In genomic region chr11:33256808-33257159, GRCh38 we compare ENCODE assay signal across 1 cellular context.
A peak's percentile ranks its signal among the peaks of the same experiment; 100 is the strongest.
TF ChIP-seq lines count a peak whose summit lies in the region.

No MANE protein-coding gene starts in this region.

TF ChIP-seq in K562, 482 proteins besides CTCF, POLR2A, EP300 and RAD21 (continued from another document and continues in another):
- TF ChIP-seq, protein P1, sequence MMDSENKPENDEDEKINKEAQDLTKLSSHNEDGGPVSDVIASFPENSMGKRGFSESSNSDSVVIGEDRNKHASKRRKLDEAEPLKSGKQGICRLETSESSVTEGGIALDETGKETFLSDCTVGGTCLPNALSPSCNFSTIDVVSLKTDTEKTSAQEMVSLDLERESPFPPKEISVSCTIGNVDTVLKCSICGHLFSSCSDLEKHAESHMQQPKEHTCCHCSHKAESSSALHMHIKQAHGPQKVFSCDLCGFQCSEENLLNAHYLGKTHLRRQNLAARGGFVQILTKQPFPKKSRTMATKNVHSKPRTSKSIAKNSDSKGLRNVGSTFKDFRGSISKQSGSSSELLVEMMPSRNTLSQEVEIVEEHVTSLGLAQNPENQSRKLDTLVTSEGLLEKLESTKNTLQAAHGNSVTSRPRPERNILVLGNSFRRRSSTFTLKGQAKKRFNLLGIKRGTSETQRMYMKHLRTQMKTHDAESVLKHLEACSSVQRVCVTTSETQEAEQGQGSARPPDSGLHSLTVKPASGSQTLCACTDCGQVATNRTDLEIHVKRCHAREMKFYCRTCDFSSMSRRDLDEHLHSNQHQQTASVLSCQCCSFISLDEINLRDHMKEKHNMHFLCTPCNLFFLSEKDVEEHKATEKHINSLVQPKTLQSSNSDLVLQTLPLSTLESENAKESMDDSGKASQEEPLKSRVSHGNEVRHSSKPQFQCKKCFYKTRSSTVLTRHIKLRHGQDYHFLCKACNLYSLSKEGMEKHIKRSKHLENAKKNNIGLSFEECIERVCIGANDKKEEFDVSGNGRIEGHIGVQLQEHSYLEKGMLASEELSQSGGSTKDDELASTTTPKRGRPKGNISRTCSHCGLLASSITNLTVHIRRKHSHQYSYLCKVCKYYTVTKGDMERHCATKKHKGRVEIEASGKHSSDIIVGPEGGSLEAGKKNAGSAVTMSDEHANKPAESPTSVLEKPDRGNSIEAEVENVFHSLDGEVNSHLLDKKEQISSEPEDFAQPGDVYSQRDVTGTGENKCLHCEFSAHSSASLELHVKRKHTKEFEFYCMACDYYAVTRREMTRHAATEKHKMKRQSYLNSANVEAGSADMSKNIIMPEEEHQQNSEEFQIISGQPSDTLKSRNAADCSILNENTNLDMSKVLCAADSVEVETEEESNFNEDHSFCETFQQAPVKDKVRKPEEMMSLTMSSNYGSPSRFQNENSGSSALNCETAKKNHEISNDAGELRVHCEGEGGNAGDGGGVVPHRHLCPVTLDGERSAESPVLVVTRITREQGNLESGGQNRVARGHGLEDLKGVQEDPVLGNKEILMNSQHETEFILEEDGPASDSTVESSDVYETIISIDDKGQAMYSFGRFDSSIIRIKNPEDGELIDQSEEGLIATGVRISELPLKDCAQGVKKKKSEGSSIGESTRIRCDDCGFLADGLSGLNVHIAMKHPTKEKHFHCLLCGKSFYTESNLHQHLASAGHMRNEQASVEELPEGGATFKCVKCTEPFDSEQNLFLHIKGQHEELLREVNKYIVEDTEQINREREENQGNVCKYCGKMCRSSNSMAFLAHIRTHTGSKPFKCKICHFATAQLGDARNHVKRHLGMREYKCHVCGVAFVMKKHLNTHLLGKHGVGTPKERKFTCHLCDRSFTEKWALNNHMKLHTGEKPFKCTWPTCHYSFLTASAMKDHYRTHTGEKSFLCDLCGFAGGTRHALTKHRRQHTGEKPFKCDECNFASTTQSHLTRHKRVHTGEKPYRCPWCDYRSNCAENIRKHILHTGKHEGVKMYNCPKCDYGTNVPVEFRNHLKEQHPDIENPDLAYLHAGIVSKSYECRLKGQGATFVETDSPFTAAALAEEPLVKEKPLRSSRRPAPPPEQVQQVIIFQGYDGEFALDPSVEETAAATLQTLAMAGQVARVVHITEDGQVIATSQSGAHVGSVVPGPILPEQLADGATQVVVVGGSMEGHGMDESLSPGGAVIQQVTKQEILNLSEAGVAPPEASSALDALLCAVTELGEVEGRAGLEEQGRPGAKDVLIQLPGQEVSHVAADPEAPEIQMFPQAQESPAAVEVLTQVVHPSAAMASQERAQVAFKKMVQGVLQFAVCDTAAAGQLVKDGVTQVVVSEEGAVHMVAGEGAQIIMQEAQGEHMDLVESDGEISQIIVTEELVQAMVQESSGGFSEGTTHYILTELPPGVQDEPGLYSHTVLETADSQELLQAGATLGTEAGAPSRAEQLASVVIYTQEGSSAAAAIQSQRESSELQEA (IDR thresholded peaks at IDR 0.05; ENCODE audit: low read depth): no peak
- TF ChIP-seq KDM2B (CRISPR knock-in tag; IDR thresholded peaks at IDR 0.05) (peak; percentile 38; the same call in 1 of the 2 replicates), ZC3H4 (CRISPR knock-in tag; IDR thresholded peaks at IDR 0.05; ENCODE audit: borderline replicate concordance) (no peak), IRF9 (tag; IDR thresholded peaks at IDR 0.05) (no peak), ZNF324 (CRISPR knock-in tag; IDR thresholded peaks at IDR 0.05) (no peak), RHOXF2B (CRISPR knock-in tag; conservative IDR thresholded peaks at IDR 0.05) (no peak), ETV6 (IDR thresholded peaks at IDR 0.05; ENCODE audit: borderline replicate concordance in 1 of 2, low read depth in 2 of 2, low read length in 1 of 2) (no peak), ETV6 (CRISPR knock-in tag; IDR thresholded peaks at IDR 0.05; ENCODE audit: borderline replicate concordance) (no peak), USF2 (CRISPR knock-in tag; IDR thresholded peaks at IDR 0.05) (no peak), ELF1 (tag; IDR thresholded peaks at IDR 0.05) (peak; percentile 47; the same call in 1 of the 2 replicates), MYNN (IDR thresholded peaks at IDR 0.05) (no peak), MYNN (CRISPR knock-in tag; IDR thresholded peaks at IDR 0.05) (no peak), YY1 (IDR thresholded peaks at IDR 0.05; ENCODE audit: borderline replicate concordance in 1 of 3, control insufficient read depth in 1 of 3, extremely low read depth in 1 of 3, insufficient read depth in 3 of 3, insufficient read length in 1 of 3, insufficient replicate concordance in 2 of 3, low read depth in 1 of 3, low read length in 2 of 3) (no peak), MXI1 (IDR thresholded peaks at IDR 0.05; ENCODE audit: low read depth, low read length) (no peak), SMARCA4 (IDR thresholded peaks at IDR 0.05) (no peak), SREBF1 (IDR thresholded peaks at IDR 0.05; ENCODE audit: borderline replicate concordance, low read depth, low read length) (no peak), CAMTA2 (CRISPR knock-in tag; conservative IDR thresholded peaks at IDR 0.05) (no peak), ZNF668 (CRISPR knock-in tag; IDR thresholded peaks at IDR 0.05) (no peak), SMAD4 (CRISPR knock-in tag; conservative IDR thresholded peaks at IDR 0.05) (no peak), PYGO2 (tag; IDR thresholded peaks at IDR 0.05) (no peak), SMARCB1 (IDR thresholded peaks at IDR 0.05; ENCODE audit: insufficient read length, low read depth) (no peak), ZC3H11A (IDR thresholded peaks at IDR 0.05; ENCODE audit: low read depth, low read length) (no peak), ZZZ3 (IDR thresholded peaks at IDR 0.05) (no peak), PHF8 (IDR thresholded peaks at IDR 0.05; ENCODE audit: borderline replicate concordance, low read length) (peak; percentile 33), HDAC1 (IDR thresholded peaks at IDR 0.05) (no peak), ELF2 (CRISPR knock-in tag; IDR thresholded peaks at IDR 0.05) (no peak), UBTF (IDR thresholded peaks at IDR 0.05; ENCODE audit: borderline replicate concordance in 1 of 2, low read depth in 2 of 2, low read length in 2 of 2) (no peak), IRF2 (CRISPR knock-in tag; IDR thresholded peaks at IDR 0.05) (no peak), CCAR2 (IDR thresholded peaks at IDR 0.05; ENCODE audit: low read depth, low read length) (no peak), GTF2B (IDR thresholded peaks at IDR 0.05; ENCODE audit: extremely low read depth, insufficient read length) (no peak), HDAC6 (IDR thresholded peaks at IDR 0.05; ENCODE audit: low read depth, low read length) (no peak), TAF1 (IDR thresholded peaks at IDR 0.05; ENCODE audit: control insufficient read depth, extremely low read depth, insufficient read depth, low read length, severe bottlenecking) (no peak), EP400 (IDR thresholded peaks at IDR 0.05) (no peak), SRSF1 (IDR thresholded peaks at IDR 0.05; ENCODE audit: low read depth, low read length) (no peak), SAP30 (IDR thresholded peaks at IDR 0.05; ENCODE audit: borderline replicate concordance, insufficient read depth, low read depth, low read length, poor library complexity, severe bottlenecking) (no peak), FOXK2 (conservative IDR thresholded peaks at IDR 0.05 in 1 of 2, IDR thresholded peaks at IDR 0.05 in 1 of 2; ENCODE audit: low read depth in 2 of 2) (0 out of 4 replicates have a peak, but pooled peaks of 1 of the 2 experiments have one; percentile 13), PKNOX1 (IDR thresholded peaks at IDR 0.05) (no peak), ZNF3 (CRISPR knock-in tag; IDR thresholded peaks at IDR 0.05) (0 out of 2 replicates have a peak, but pooled peaks have one; percentile 0), MCM3 (IDR thresholded peaks at IDR 0.05) (no peak), SNIP1 (IDR thresholded peaks at IDR 0.05; ENCODE audit: low read depth) (no peak), RAD51 (IDR thresholded peaks at IDR 0.05; ENCODE audit: borderline replicate concordance, low read depth) (no peak), KHSRP (IDR thresholded peaks at IDR 0.05) (no peak), ZNF184 (CRISPR knock-in tag; IDR thresholded peaks at IDR 0.05) (no peak)
- TF ChIP-seq, protein P2, sequence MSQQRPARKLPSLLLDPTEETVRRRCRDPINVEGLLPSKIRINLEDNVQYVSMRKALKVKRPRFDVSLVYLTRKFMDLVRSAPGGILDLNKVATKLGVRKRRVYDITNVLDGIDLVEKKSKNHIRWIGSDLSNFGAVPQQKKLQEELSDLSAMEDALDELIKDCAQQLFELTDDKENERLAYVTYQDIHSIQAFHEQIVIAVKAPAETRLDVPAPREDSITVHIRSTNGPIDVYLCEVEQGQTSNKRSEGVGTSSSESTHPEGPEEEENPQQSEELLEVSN (IDR thresholded peaks at IDR 0.05; ENCODE audit: borderline replicate concordance in 1 of 2, extremely low read depth in 1 of 2, insufficient read depth in 1 of 2, insufficient read length in 1 of 2, low read depth in 1 of 2, low read length in 1 of 2, poor library complexity in 1 of 2, severe bottlenecking in 1 of 2): no peak
- TF ChIP-seq, protein P3, sequence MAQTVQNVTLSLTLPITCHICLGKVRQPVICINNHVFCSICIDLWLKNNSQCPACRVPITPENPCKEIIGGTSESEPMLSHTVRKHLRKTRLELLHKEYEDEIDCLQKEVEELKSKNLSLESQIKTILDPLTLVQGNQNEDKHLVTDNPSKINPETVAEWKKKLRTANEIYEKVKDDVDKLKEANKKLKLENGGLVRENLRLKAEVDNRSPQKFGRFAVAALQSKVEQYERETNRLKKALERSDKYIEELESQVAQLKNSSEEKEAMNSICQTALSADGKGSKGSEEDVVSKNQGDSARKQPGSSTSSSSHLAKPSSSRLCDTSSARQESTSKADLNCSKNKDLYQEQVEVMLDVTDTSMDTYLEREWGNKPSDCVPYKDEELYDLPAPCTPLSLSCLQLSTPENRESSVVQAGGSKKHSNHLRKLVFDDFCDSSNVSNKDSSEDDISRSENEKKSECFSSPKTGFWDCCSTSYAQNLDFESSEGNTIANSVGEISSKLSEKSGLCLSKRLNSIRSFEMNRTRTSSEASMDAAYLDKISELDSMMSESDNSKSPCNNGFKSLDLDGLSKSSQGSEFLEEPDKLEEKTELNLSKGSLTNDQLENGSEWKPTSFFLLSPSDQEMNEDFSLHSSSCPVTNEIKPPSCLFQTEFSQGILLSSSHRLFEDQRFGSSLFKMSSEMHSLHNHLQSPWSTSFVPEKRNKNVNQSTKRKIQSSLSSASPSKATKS (CRISPR knock-in tag; IDR thresholded peaks at IDR 0.05): no peak
- TF ChIP-seq, protein P4, sequence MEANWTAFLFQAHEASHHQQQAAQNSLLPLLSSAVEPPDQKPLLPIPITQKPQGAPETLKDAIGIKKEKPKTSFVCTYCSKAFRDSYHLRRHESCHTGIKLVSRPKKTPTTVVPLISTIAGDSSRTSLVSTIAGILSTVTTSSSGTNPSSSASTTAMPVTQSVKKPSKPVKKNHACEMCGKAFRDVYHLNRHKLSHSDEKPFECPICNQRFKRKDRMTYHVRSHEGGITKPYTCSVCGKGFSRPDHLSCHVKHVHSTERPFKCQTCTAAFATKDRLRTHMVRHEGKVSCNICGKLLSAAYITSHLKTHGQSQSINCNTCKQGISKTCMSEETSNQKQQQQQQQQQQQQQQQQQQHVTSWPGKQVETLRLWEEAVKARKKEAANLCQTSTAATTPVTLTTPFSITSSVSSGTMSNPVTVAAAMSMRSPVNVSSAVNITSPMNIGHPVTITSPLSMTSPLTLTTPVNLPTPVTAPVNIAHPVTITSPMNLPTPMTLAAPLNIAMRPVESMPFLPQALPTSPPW (CRISPR knock-in tag; IDR thresholded peaks at IDR 0.05): no peak
- TF ChIP-seq, protein P5, sequence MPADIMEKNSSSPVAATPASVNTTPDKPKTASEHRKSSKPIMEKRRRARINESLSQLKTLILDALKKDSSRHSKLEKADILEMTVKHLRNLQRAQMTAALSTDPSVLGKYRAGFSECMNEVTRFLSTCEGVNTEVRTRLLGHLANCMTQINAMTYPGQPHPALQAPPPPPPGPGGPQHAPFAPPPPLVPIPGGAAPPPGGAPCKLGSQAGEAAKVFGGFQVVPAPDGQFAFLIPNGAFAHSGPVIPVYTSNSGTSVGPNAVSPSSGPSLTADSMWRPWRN (IDR thresholded peaks at IDR 0.05; ENCODE audit: low read depth): no peak
